In the genomic region with DNA sequence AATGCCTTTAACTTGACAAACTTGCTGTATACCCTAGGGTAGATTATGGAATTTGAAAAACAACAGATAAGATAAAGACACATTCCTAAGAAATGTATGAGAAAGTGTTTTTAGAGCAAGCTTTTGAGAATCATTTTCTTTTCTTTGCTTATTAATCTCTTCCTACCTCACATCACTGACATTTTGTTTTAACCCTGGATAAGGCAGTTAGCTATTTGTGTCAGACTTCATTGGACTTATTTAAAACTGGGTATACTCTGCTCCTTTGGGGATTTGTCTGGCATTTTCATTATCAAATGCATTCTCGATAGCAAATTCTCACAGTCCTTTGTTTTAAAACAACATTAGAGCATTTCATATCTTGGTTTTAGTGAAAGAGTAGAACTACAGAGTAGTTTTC, we compare ENCODE assay signal across 1 cellular context.
TF ChIP-seq lines count a peak whose summit lies in the region.

No MANE protein-coding gene starts in this region.

TF ChIP-seq in SK-N-SH, 30 proteins besides CTCF, POLR2A, EP300 and RAD21 (continued from another document):
- no peak for TF ChIP-seq POLR2AphosphoS5 (IDR thresholded peaks at IDR 0.05; ENCODE audit: low read depth, low read length)
- no peak for TF ChIP-seq ELF1 (IDR thresholded peaks at IDR 0.05)
- TF ChIP-seq MEF2A (IDR thresholded peaks at IDR 0.05; ENCODE audit: borderline replicate concordance, low read depth): no peak
- TF ChIP-seq GATA2 (CRISPR knock-in tag; IDR thresholded peaks at IDR 0.05): no peak
- TF ChIP-seq, protein P1, sequence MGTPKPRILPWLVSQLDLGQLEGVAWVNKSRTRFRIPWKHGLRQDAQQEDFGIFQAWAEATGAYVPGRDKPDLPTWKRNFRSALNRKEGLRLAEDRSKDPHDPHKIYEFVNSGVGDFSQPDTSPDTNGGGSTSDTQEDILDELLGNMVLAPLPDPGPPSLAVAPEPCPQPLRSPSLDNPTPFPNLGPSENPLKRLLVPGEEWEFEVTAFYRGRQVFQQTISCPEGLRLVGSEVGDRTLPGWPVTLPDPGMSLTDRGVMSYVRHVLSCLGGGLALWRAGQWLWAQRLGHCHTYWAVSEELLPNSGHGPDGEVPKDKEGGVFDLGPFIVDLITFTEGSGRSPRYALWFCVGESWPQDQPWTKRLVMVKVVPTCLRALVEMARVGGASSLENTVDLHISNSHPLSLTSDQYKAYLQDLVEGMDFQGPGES (IDR thresholded peaks at IDR 0.05; ENCODE audit: low read depth, low read length): no peak
- TF ChIP-seq FOXM1 (IDR thresholded peaks at IDR 0.05; ENCODE audit: low read depth): no peak
- TF ChIP-seq, protein P2, sequence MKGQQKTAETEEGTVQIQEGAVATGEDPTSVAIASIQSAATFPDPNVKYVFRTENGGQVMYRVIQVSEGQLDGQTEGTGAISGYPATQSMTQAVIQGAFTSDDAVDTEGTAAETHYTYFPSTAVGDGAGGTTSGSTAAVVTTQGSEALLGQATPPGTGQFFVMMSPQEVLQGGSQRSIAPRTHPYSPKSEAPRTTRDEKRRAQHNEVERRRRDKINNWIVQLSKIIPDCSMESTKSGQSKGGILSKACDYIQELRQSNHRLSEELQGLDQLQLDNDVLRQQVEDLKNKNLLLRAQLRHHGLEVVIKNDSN (IDR thresholded peaks at IDR 0.05; ENCODE audit: borderline replicate concordance, low read depth): no peak
- TF ChIP-seq RFX5 (IDR thresholded peaks at IDR 0.05; ENCODE audit: low read length): no peak
- no peak for TF ChIP-seq FOSL2 (IDR thresholded peaks at IDR 0.05; ENCODE audit: borderline replicate concordance, low read depth)
- TF ChIP-seq, protein P3, sequence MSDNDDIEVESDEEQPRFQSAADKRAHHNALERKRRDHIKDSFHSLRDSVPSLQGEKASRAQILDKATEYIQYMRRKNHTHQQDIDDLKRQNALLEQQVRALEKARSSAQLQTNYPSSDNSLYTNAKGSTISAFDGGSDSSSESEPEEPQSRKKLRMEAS (IDR thresholded peaks at IDR 0.05; ENCODE audit: low read depth): no peak
- TF ChIP-seq FOXJ3 (CRISPR knock-in tag; IDR thresholded peaks at IDR 0.05): no peak
- TF ChIP-seq TEAD4 (IDR thresholded peaks at IDR 0.05; ENCODE audit: borderline replicate concordance, insufficient read depth): no peak
